ENCODE assay signal across 20 cellular contexts in genomic region chr6:110364364-110364763, GRCh38. TPM values are rescaled to one million over a fixed set of nuclear protein-coding genes. Genes with fewer than 3 reads are reported as not detected.
DNase-seq lines count a peak whose midpoint lies in the region; ATAC-seq and TF ChIP-seq lines count a peak whose summit lies in the region.
"Had no signal": no experiment of that assay in that cellular context is flagged by ENCODE, and none has a peak within 500 bp of the region (broad histone marks: within the 10 kb centered on the region; RNA-seq: fewer than 3 reads in every experiment).

No MANE protein-coding gene starts in this region.

- H3K27ac Mint-ChIP-seq in mesothelial cell of epicardium, result peak overlapping the region; percentile 66
- H3K27ac Mint-ChIP-seq: IgD-negative memory B cell had no signal

- peaks cover 15% of the 10 kb centered on the region for H3K9me3 Mint-ChIP-seq in mesothelial cell of epicardium

- peak overlapping the region; percentile 66 to 86 for H3K27ac ChIP-seq in ascending aorta
- peak overlapping the region; percentile 96 for H3K27ac ChIP-seq in rectal smooth muscle tissue (ENCODE audit: low read depth, low read length)
- peak overlapping the region; percentile 50 to 82 for H3K27ac ChIP-seq in tibial artery
- H3K27ac ChIP-seq: KMS-11, RWPE1, SK-N-MC had no signal

- no peak overlapping the region for H3K4me3 Mint-ChIP-seq in mesothelial cell of epicardium
- H3K4me3 Mint-ChIP-seq: IgD-negative memory B cell had no signal

- H3K4me1 ChIP-seq in ascending aorta (peaks cover 6 to 13% of the 10 kb centered on the region in 2 donors), rectal smooth muscle tissue (ENCODE audit: control insufficient read depth, insufficient read depth, low read length) (peaks cover 18% of the 10 kb centered on the region), tibial artery (peaks cover 0 to 30% (median 10%) of the 10 kb centered on the region in 4 donors)

- H3K36me3 Mint-ChIP-seq in mesothelial cell of epicardium, result peaks cover 13% of the 10 kb centered on the region

- no peaks in the 10 kb centered on the region for H3K9me3 ChIP-seq in ascending aorta
- no peaks in the 10 kb centered on the region for H3K9me3 ChIP-seq in tibial artery

- ATAC-seq in GM21515 (IDR thresholded peaks at IDR 0.05; ENCODE audit: unreplicated experiment) (no peak), HG02938 (IDR thresholded peaks at IDR 0.05; ENCODE audit: unreplicated experiment) (no peak), GM18873 (IDR thresholded peaks at IDR 0.05; ENCODE audit: low FRiP score, unreplicated experiment) (no peak)
- ATAC-seq: Panc1 had no signal

- no peaks in the 10 kb centered on the region for H3K36me3 ChIP-seq in ascending aorta
- no peaks in the 10 kb centered on the region for H3K36me3 ChIP-seq in rectal smooth muscle tissue (ENCODE audit: control insufficient read depth, insufficient read depth, low read length)
- no peaks in the 10 kb centered on the region for H3K36me3 ChIP-seq in tibial artery

- H3K27me3 ChIP-seq in ascending aorta (no peaks in the 10 kb centered on the region), rectal smooth muscle tissue (ENCODE audit: control insufficient read depth, insufficient read depth, low read length) (no peaks in the 10 kb centered on the region), tibial artery (no peaks in the 10 kb centered on the region)

- DNase-seq in ascending aorta (ENCODE audit: low spot score in 2 of 2) (no peak), mesothelial cell of epicardium (ENCODE audit: low spot score in 2 of 2, unreplicated experiment in 2 of 2) (no peak), tibial artery (no peak), dedifferentiated amniotic fluid mesenchymal stem cell (ENCODE audit: extremely low spot score) (no peak)
- DNase-seq: HCEC 1CT, MM.1S, NCI-H2029 treated with DMSO at 0.1 percent for 48 hours, SHP77 had no signal

- H3K9ac ChIP-seq in rectal smooth muscle tissue (ENCODE audit: low read length), result no peak overlapping the region
- H3K9ac ChIP-seq: KMS-11 had no signal

- no peaks in the 10 kb centered on the region for H3K27me3 Mint-ChIP-seq in mesothelial cell of epicardium (ENCODE audit: low read depth)

- intact Hi-C loops in ascending aorta (cut with DNase I), result loop anchor here (5.0 kb wide), 1 partner anchor 453 kb away; the partner anchor contains the start of gene CDK19
- intact Hi-C loops in tibial artery (cut with DNase I; ENCODE audit: low total_unique reads), result no loop called here

- TF ChIP-seq CTCF in ascending aorta (IDR thresholded peaks at IDR 0.05) (no peak), mesothelial cell of epicardium (IDR thresholded peaks at IDR 0.05; ENCODE audit: unreplicated experiment) (no peak), tibial artery (IDR thresholded peaks at IDR 0.05) (no peak)

- H3K4me3 ChIP-seq in ascending aorta (no peak overlapping the region), rectal smooth muscle tissue (ENCODE audit: low read length) (no peak overlapping the region), tibial artery (no peak overlapping the region)
- H3K4me3 ChIP-seq: SK-N-MC had no signal

- peaks cover 62% of the 10 kb centered on the region for H3K4me1 Mint-ChIP-seq in mesothelial cell of epicardium

RNA-seq across cellular contexts. Expression of gene METTL24, which starts 6.2 kb away (rescaled TPM):
- total RNA-seq in ascending aorta (2.0 TPM), mesothelial cell of epicardium (25.5 to 28.1 TPM (median 25.7 TPM) in 3 replicates)
- total RNA-seq: A172, NCI-H460 had no signal

RNA-seq across cellular contexts. Expression of gene DDO, which starts 51.0 kb away (rescaled TPM):
- total RNA-seq in ascending aorta, result 0.32 TPM
- total RNA-seq in mesothelial cell of epicardium, result not detected in 3 replicates
- total RNA-seq: H1 had no signal
